19 cellular contexts compared by ENCODE assay signal in genomic region chr4:147137280-147137679, GRCh38.
"Had no signal": no experiment of that assay in that cellular context is flagged by ENCODE, and none has a peak within 500 bp of the region (broad histone marks: within the 10 kb centered on the region; RNA-seq: fewer than 3 reads in every experiment).

No MANE protein-coding gene starts in this region.

- H3K4me1 ChIP-seq: breast epithelium had no signal

- H3K36me3 ChIP-seq: breast epithelium, neutrophil, SJSA1, tibial artery had no signal

- H3K27me3 Mint-ChIP-seq: activated CD4-positive, alpha-beta T cell treated with anti-CD3 and anti-CD28 coated beads, Interleukin-2, amount 10 ng/mL, durations not matched to agents 24 days and 14 days; progenitor cell of endocrine pancreas had no signal

- H3K36me3 Mint-ChIP-seq: naive thymus-derived CD4-positive, alpha-beta T cell; stimulated activated effector memory CD8-positive, alpha-beta T cell treated with anti-CD3 and anti-CD28 coated beads, Interleukin-12 subunit alpha, Interleukin-12 subunit beta, amount 100 ng/mL, for 72 hours had no signal

- H3K27me3 ChIP-seq: breast epithelium, dorsolateral prefrontal cortex, hepatocyte, neutrophil, tibial artery had no signal

- H3K27ac Mint-ChIP-seq: activated CD4-positive, alpha-beta T cell treated with anti-CD3 and anti-CD28 coated beads, Interleukin-2, amount 10 ng/mL, durations not matched to agents 24 days and 14 days; activated CD8-positive, alpha-beta T cell treated with anti-CD3 and anti-CD28 coated beads, Interleukin-2, amount 10 ng/mL, durations not matched to agents 7 days and 5 days; progenitor cell of endocrine pancreas; stimulated activated effector memory CD8-positive, alpha-beta T cell treated with anti-CD3 and anti-CD28 coated beads, Interleukin-12 subunit alpha, Interleukin-12 subunit beta, amount 100 ng/mL, for 72 hours had no signal

- H3K27ac ChIP-seq: hepatocyte, neutrophil, SJSA1 had no signal

- H2AFZ ChIP-seq: hepatocyte had no signal

- H3K4me1 Mint-ChIP-seq: activated CD4-positive, alpha-beta T cell treated with anti-CD3 and anti-CD28 coated beads, Interleukin-2, amount 10 ng/mL, durations not matched to agents 24 days and 14 days; naive thymus-derived CD4-positive, alpha-beta T cell; stimulated activated effector memory CD8-positive, alpha-beta T cell treated with anti-CD3 and anti-CD28 coated beads, Interleukin-12 subunit alpha, Interleukin-12 subunit beta, amount 100 ng/mL, for 72 hours had no signal

- DNase-seq: activated CD4-positive, alpha-beta T cell treated with anti-CD3 and anti-CD28 coated beads, Interleukin-2, amount 10 ng/mL, durations not matched to agents 24 days and 14 days; activated CD4-positive, CD25-positive, alpha-beta regulatory T cell; activated CD8-positive, alpha-beta memory T cell treated with anti-CD3 and anti-CD28 coated beads, Interleukin-2, amount 50 U/mL, for 4 hours; activated CD8-positive, alpha-beta T cell treated with anti-CD3 and anti-CD28 coated beads, Interleukin-2, amount 10 ng/mL, durations not matched to agents 7 days and 5 days; activated naive CD4-positive, alpha-beta T cell; anterior cingulate cortex; dorsolateral prefrontal cortex; erythroblast; mammary epithelial cell; mucosa of descending colon; naive thymus-derived CD4-positive, alpha-beta T cell; SW 1271; tibial artery had no signal

- H3K4me2 ChIP-seq: hepatocyte had no signal

- H3K4me3 ChIP-seq: breast epithelium, dorsolateral prefrontal cortex, hepatocyte, mucosa of descending colon, SJSA1, tibial artery had no signal

- H3K9me3 Mint-ChIP-seq: activated CD4-positive, alpha-beta T cell treated with anti-CD3 and anti-CD28 coated beads, Interleukin-2, amount 10 ng/mL, durations not matched to agents 24 days and 14 days; stimulated activated effector memory CD8-positive, alpha-beta T cell treated with anti-CD3 and anti-CD28 coated beads, Interleukin-12 subunit alpha, Interleukin-12 subunit beta, amount 100 ng/mL, for 72 hours had no signal

- H3K9me3 ChIP-seq: breast epithelium, mucosa of descending colon, neutrophil, SJSA1, tibial artery had no signal

- H3K4me3 Mint-ChIP-seq: activated CD4-positive, alpha-beta T cell treated with anti-CD3 and anti-CD28 coated beads, Interleukin-2, amount 10 ng/mL, durations not matched to agents 24 days and 14 days; activated CD8-positive, alpha-beta T cell treated with anti-CD3 and anti-CD28 coated beads, Interleukin-2, amount 10 ng/mL, durations not matched to agents 7 days and 5 days; naive thymus-derived CD4-positive, alpha-beta T cell; stimulated activated effector memory CD8-positive, alpha-beta T cell treated with anti-CD3 and anti-CD28 coated beads, Interleukin-12 subunit alpha, Interleukin-12 subunit beta, amount 100 ng/mL, for 72 hours had no signal
